2 cellular contexts compared by ENCODE assay signal in genomic region chr2:10012963-10013461, GRCh38.
TF ChIP-seq lines count a peak whose summit lies in the region.

No MANE protein-coding gene starts in this region.

TF ChIP-seq in HCT116, 20 proteins besides CTCF, POLR2A, EP300 and RAD21:
- TF ChIP-seq EZH2phosphoT487 (IDR thresholded peaks at IDR 0.05; ENCODE audit: borderline replicate concordance) (no peak), FOSL1 (IDR thresholded peaks at IDR 0.05; ENCODE audit: low read depth) (no peak), ELF1 (IDR thresholded peaks at IDR 0.05; ENCODE audit: borderline replicate concordance, low read depth) (no peak), CBX3 (IDR thresholded peaks at IDR 0.05; ENCODE audit: low read depth) (no peak), POLR2AphosphoS5 (IDR thresholded peaks at IDR 0.05; ENCODE audit: low read depth, low read length) (no peak), JUND (IDR thresholded peaks at IDR 0.05) (no peak), SIN3A (IDR thresholded peaks at IDR 0.05; ENCODE audit: low read depth) (no peak), SRF (IDR thresholded peaks at IDR 0.05; ENCODE audit: low read depth) (no peak), CEBPB (IDR thresholded peaks at IDR 0.05; ENCODE audit: low read depth) (no peak), TCF7L2 (IDR thresholded peaks at IDR 0.05; ENCODE audit: borderline replicate concordance, extremely low read depth, insufficient read depth, insufficient read length) (no peak), MAX (IDR thresholded peaks at IDR 0.05) (no peak), REST (IDR thresholded peaks at IDR 0.05; ENCODE audit: low read depth) (no peak), ZBTB33 (IDR thresholded peaks at IDR 0.05; ENCODE audit: extremely low read depth, insufficient replicate concordance, low read length) (no peak), YY1 (IDR thresholded peaks at IDR 0.05; ENCODE audit: extremely low read depth, insufficient replicate concordance, low read depth, low read length) (no peak), SP1 (IDR thresholded peaks at IDR 0.05; ENCODE audit: low read depth) (no peak), ZNF274 (IDR thresholded peaks at IDR 0.05; ENCODE audit: low read depth, low read length) (no peak), ZFX (IDR thresholded peaks at IDR 0.05) (no peak), EGR1 (IDR thresholded peaks at IDR 0.05; ENCODE audit: low read depth) (no peak)

TF ChIP-seq in HepG2, 621 proteins besides CTCF, POLR2A, EP300 and RAD21:
- 0 out of 2 replicates have a peak, but pooled peaks have one; percentile 40 for TF ChIP-seq IKZF1 (IDR thresholded peaks at IDR 0.05)
- TF ChIP-seq KDM5B (CRISPR knock-in tag; IDR thresholded peaks at IDR 0.05; ENCODE audit: borderline replicate concordance) = no peak
